8 cellular contexts compared by ENCODE assay signal in the genomic region with DNA sequence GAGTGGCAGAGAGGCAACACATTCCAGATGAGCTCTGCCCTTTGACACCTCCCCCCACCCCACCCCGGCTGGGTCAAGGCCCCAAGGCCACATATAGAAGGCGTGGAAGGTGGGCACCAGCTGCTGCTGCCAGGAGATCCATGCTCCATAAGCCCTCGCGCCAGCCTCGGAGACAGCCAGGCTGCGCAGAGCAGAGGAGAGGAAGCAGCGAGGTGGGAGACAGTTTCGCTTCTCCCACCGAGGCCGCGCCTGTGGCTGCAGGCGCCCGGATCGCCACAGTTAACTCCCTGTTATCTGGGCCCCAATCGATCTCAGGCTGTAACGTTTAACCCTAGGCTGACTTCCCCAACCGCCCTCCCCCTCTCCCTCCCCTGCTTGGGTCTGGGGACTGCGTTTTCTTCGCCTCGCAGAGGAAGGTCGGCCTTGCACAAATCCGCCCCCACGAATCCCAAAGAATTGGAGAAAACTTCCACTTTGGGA. TPM values are rescaled to one million over a fixed set of nuclear protein-coding genes. Genes with fewer than 3 reads are reported as not detected.
DNase-seq lines count a peak whose midpoint lies in the region; ATAC-seq and TF ChIP-seq lines count a peak whose summit lies in the region.

No MANE protein-coding gene starts in this region.

- H3K27ac ChIP-seq in Peyer's patch (peak overlapping the region in 1 of 4 donors; percentile 28), hepatocyte (peak overlapping the region; percentile 24)

- TF ChIP-seq CTCF in Peyer's patch (IDR thresholded peaks at IDR 0.05), result no peak
- no peak for TF ChIP-seq CTCF in hepatocyte (IDR thresholded peaks at IDR 0.05; ENCODE audit: poor library complexity)

- H3K4me3 ChIP-seq in H7 (ENCODE audit: insufficient read depth, low read depth, low read length) (peak overlapping the region; percentile 94), Peyer's patch (peak overlapping the region; percentile 22 to 95 (median 56)), hepatocyte (peak overlapping the region; percentile 97)

- DNase-seq in H7, result peak; percentile 84
- DNase-seq in Peyer's patch, result peak in 2 of 3 donors; percentile 52
- DNase-seq in hepatocyte (ENCODE audit: low spot score), result peak; percentile 54
- peak; percentile 76 for DNase-seq in retina
- DNase-seq in effector CD8-positive, alpha-beta T cell (lab: John Stamatoyannopoulos, UW), result no peak
- no peak for DNase-seq in activated naive CD4-positive, alpha-beta T cell treated with Interleukin-2 at 50 U/mL for 16 hours
- no peak for DNase-seq in NCI-H1694 treated with DMSO at 0.1 percent for 48 hours (lab: John Stamatoyannopoulos, UW)

- no peak for TF ChIP-seq POLR2A in Peyer's patch (IDR thresholded peaks at IDR 0.05)

- WGBS in hepatocyte (ENCODE audit: low lambda C conversion rate, missing lambda C conversion rate), result 10% methylated on average over 22 of the region's 23 CpGs

- ATAC-seq in HG03025 (IDR thresholded peaks at IDR 0.05; ENCODE audit: low FRiP score, unreplicated experiment), result no peak

- H4K20me1 ChIP-seq in hepatocyte (ENCODE audit: insufficient read depth, poor library complexity, severe bottlenecking), result no peaks in the 10 kb centered on the region

- H3K9me2 ChIP-seq in hepatocyte (replicated peaks; ENCODE audit: insufficient read depth), result no peaks in the 10 kb centered on the region

- H3K27me3 ChIP-seq in H7 (ENCODE audit: control insufficient read depth, insufficient read depth, low read length) (peaks cover 16% of the 10 kb centered on the region), Peyer's patch (no peaks in the 10 kb centered on the region), hepatocyte (no peaks in the 10 kb centered on the region)

- peaks cover 19 to 66% (median 25%) of the 10 kb centered on the region in 4 donors for H3K4me1 ChIP-seq in Peyer's patch
- peaks cover 52% of the 10 kb centered on the region for H3K4me1 ChIP-seq in hepatocyte (ENCODE audit: insufficient read depth)

- H3K4me2 ChIP-seq in hepatocyte, result peak overlapping the region; percentile 94

- H2AFZ ChIP-seq in hepatocyte, result no peak overlapping the region

- H3K36me3 ChIP-seq in H7 (replicated peaks; ENCODE audit: control insufficient read depth, insufficient read depth, low read length) (no peaks in the 10 kb centered on the region), Peyer's patch (no peaks in the 10 kb centered on the region), hepatocyte (replicated peaks; ENCODE audit: insufficient read depth, low read depth) (no peaks in the 10 kb centered on the region)

- no peaks in the 10 kb centered on the region for H3K9me3 ChIP-seq in Peyer's patch
- H3K9me3 ChIP-seq in hepatocyte (ENCODE audit: low read depth), result no peaks in the 10 kb centered on the region

- H3K79me2 ChIP-seq in hepatocyte, result peaks cover 31% of the 10 kb centered on the region

RNA-seq across cellular contexts. Expression of a gene that starts 1.2 kb away (rescaled TPM):
- total RNA-seq in H7 (2014; rRNA removed; shearing (Covaris generic)), result 150 and 154 TPM in 2 replicates
- total RNA-seq in Peyer's patch (10 to 100 TPM; 21.7 to 49.5 (median 30.9) TPM), hepatocyte (90.9 and 110 TPM in 2 replicates)
- polyA plus RNA-seq in hepatocyte, result 98.7 and 106 TPM in 2 replicates

Comparison
In these comparisons a context has a peak if more than half of its experiments do, and no peak if none do; other contexts are left out.
1. DNase-seq: peak in H7 (single experiment), Peyer's patch (2 of 3), hepatocyte (single experiment) and retina (single experiment); none in effector CD8-positive, alpha-beta T cell (single experiment), activated naive CD4-positive, alpha-beta T cell treated with Interleukin-2 at 50 U/mL for 16 hours (single experiment) and NCI-H1694 treated with DMSO at 0.1 percent for 48 hours (single experiment).
2. Peak in every context shown above with its lines, with median percentiles within 50 percentile points of each other: H3K4me3 ChIP-seq.